19 cellular contexts compared by ENCODE assay signal in genomic region chr9:3828495-3828894, GRCh38.
DNase-seq lines count a peak whose midpoint lies in the region; ATAC-seq and TF ChIP-seq lines count a peak whose summit lies in the region.
"Had no signal": no experiment of that assay in that cellular context is flagged by ENCODE, and none has a peak within 500 bp of the region (broad histone marks: within the 10 kb centered on the region; RNA-seq: fewer than 3 reads in every experiment).

No MANE protein-coding gene starts in this region.

- CTCF ChIA-PET in activated naive CD4-positive, alpha-beta T cell treated with anti-CD3 and anti-CD28 coated beads, Interleukin-2, amount 10 ng/mL, durations not matched to agents 7 days and 5 days (lab: Charles Lee): no interaction called here

- H3K4me3 Mint-ChIP-seq in HFFc6: no peak overlapping the region
- H3K4me3 Mint-ChIP-seq in stimulated activated memory B cell treated with anti-CD40 and anti-IgM and Interleukin-4, amounts not matched to agents 10 μg/mL and 1 μg/mL and 100 μg/mL, for 72 hours: no peak overlapping the region
- H3K4me3 Mint-ChIP-seq in activated naive CD4-positive, alpha-beta T cell treated with anti-CD3 and anti-CD28 coated beads, Interleukin-2, amount 10 ng/mL, durations not matched to agents 7 days and 5 days: no peak overlapping the region
- H3K4me3 Mint-ChIP-seq: activated CD4-positive, alpha-beta memory T cell treated with anti-CD3 and anti-CD28 coated beads, Interleukin-2, amount 10 ng/mL, durations not matched to agents 7 days and 5 days had no signal

- peaks cover 23% of the 10 kb centered on the region for H3K4me1 Mint-ChIP-seq in HFFc6 (ENCODE audit: low read depth)
- no peaks in the 10 kb centered on the region for H3K4me1 Mint-ChIP-seq in stimulated activated memory B cell treated with anti-CD40 and anti-IgM and Interleukin-4, amounts not matched to agents 10 μg/mL and 1 μg/mL and 100 μg/mL, for 72 hours
- no peaks in the 10 kb centered on the region for H3K4me1 Mint-ChIP-seq in activated naive CD4-positive, alpha-beta T cell treated with anti-CD3 and anti-CD28 coated beads, Interleukin-2, amount 10 ng/mL, durations not matched to agents 7 days and 5 days

- no peaks in the 10 kb centered on the region for H3K27me3 ChIP-seq in foreskin keratinocyte
- H3K27me3 ChIP-seq: BLaER1, colonic mucosa, tibial nerve had no signal

- no peak overlapping the region for H3K4me3 ChIP-seq in astrocyte of the spinal cord (ENCODE audit: low read depth, low read length)
- H3K4me3 ChIP-seq: BLaER1, colonic mucosa, K562, tibial nerve had no signal

- no peaks in the 10 kb centered on the region; the same call in 1 of the 2 replicates for H3K27me3 Mint-ChIP-seq in HFFc6 (ENCODE audit: insufficient read depth)
- H3K27me3 Mint-ChIP-seq in stimulated activated memory B cell treated with anti-CD40 and anti-IgM and Interleukin-4, amounts not matched to agents 10 μg/mL and 1 μg/mL and 100 μg/mL, for 72 hours: peaks cover 10% of the 10 kb centered on the region
- no peaks in the 10 kb centered on the region for H3K27me3 Mint-ChIP-seq in activated naive CD4-positive, alpha-beta T cell treated with anti-CD3 and anti-CD28 coated beads, Interleukin-2, amount 10 ng/mL, durations not matched to agents 7 days and 5 days

- in situ Hi-C loops in astrocyte of the spinal cord (cut with HindIII; ENCODE audit: low sequenced_read_pairs): no loop called here

- peaks cover 38% of the 10 kb centered on the region for H3K4me1 ChIP-seq in foreskin keratinocyte
- H3K4me1 ChIP-seq: colonic mucosa, tibial nerve had no signal

- H3K36me3 Mint-ChIP-seq in HFFc6 (ENCODE audit: low read depth): peaks cover 13% of the 10 kb centered on the region
- H3K36me3 Mint-ChIP-seq in stimulated activated memory B cell treated with anti-CD40 and anti-IgM and Interleukin-4, amounts not matched to agents 10 μg/mL and 1 μg/mL and 100 μg/mL, for 72 hours: no peaks in the 10 kb centered on the region
- no peaks in the 10 kb centered on the region for H3K36me3 Mint-ChIP-seq in activated naive CD4-positive, alpha-beta T cell treated with anti-CD3 and anti-CD28 coated beads, Interleukin-2, amount 10 ng/mL, durations not matched to agents 7 days and 5 days

- TF ChIP-seq CTCF in HFFc6 (IDR thresholded peaks at IDR 0.05): no peak
- no peak for TF ChIP-seq CTCF in astrocyte of the spinal cord (IDR thresholded peaks at IDR 0.05; ENCODE audit: low read depth, low read length)
- no peak for TF ChIP-seq CTCF in foreskin keratinocyte (conservative IDR thresholded peaks at IDR 0.05)

- H3K9me3 Mint-ChIP-seq in HFFc6: no peaks in the 10 kb centered on the region
- no peaks in the 10 kb centered on the region for H3K9me3 Mint-ChIP-seq in stimulated activated memory B cell treated with anti-CD40 and anti-IgM and Interleukin-4, amounts not matched to agents 10 μg/mL and 1 μg/mL and 100 μg/mL, for 72 hours
- no peaks in the 10 kb centered on the region for H3K9me3 Mint-ChIP-seq in activated naive CD4-positive, alpha-beta T cell treated with anti-CD3 and anti-CD28 coated beads, Interleukin-2, amount 10 ng/mL, durations not matched to agents 7 days and 5 days
- H3K9me3 Mint-ChIP-seq: activated CD4-positive, alpha-beta memory T cell treated with anti-CD3 and anti-CD28 coated beads, Interleukin-2, amount 10 ng/mL, durations not matched to agents 7 days and 5 days had no signal

- H3K27ac ChIP-seq in foreskin keratinocyte (no peak overlapping the region), caudate nucleus (ENCODE audit: low read depth, low read length) (no peak overlapping the region)
- H3K27ac ChIP-seq: BLaER1, colonic mucosa, tibial nerve had no signal

- DNase-seq in HFFc6 (peak; percentile 49), astrocyte of the spinal cord (ENCODE audit: low read depth, low spot score) (peak; percentile 46), foreskin keratinocyte (peak; percentile 40 to 71), caudate nucleus (lab: John Stamatoyannopoulos, UW) (no peak)
- DNase-seq in activated naive CD4-positive, alpha-beta T cell treated with anti-CD3 and anti-CD28 coated beads, Interleukin-2, amount 10 ng/mL, durations not matched to agents 7 days and 5 days: no peak
- DNase-seq: activated CD4-positive, alpha-beta memory T cell treated with anti-CD3 and anti-CD28 coated beads, Interleukin-2, amount 10 ng/mL, durations not matched to agents 7 days and 5 days; activated T-cell treated with anti-CD3 and anti-CD28 coated beads, Interleukin-2, amount 50 U/mL, for 48 hours; colonic mucosa; hippocampal formation; left cardiac atrium; NCI-H1105; small intestine; T-helper 1 cell had no signal

- no peak overlapping the region for H3K27ac Mint-ChIP-seq in HFFc6
- no peak overlapping the region for H3K27ac Mint-ChIP-seq in stimulated activated memory B cell treated with anti-CD40 and anti-IgM and Interleukin-4, amounts not matched to agents 10 μg/mL and 1 μg/mL and 100 μg/mL, for 72 hours
- no peak overlapping the region for H3K27ac Mint-ChIP-seq in activated naive CD4-positive, alpha-beta T cell treated with anti-CD3 and anti-CD28 coated beads, Interleukin-2, amount 10 ng/mL, durations not matched to agents 7 days and 5 days
- H3K27ac Mint-ChIP-seq: activated CD4-positive, alpha-beta memory T cell treated with anti-CD3 and anti-CD28 coated beads, Interleukin-2, amount 10 ng/mL, durations not matched to agents 7 days and 5 days had no signal

- ATAC-seq in foreskin keratinocyte (peak; percentile 21), HG03196 (IDR thresholded peaks at IDR 0.05; ENCODE audit: unreplicated experiment) (no peak), HG03135 (IDR thresholded peaks at IDR 0.05; ENCODE audit: unreplicated experiment) (no peak)
- peak; percentile 5 for ATAC-seq in stimulated activated memory B cell treated with anti-CD40 and anti-IgM and Interleukin-4, amounts not matched to agents 10 μg/mL and 1 μg/mL and 100 μg/mL, for 72 hours
- ATAC-seq: K562, left cardiac atrium had no signal

Comparison
In these comparisons a context has a peak if more than half of its experiments do, and no peak if none do; other contexts are left out.
1. DNase-seq: peak in HFFc6 (single experiment), astrocyte of the spinal cord (single experiment) and foreskin keratinocyte (2 of 2); none in caudate nucleus (0 of 61) and activated naive CD4-positive, alpha-beta T cell treated with anti-CD3 and anti-CD28 coated beads, Interleukin-2, amount 10 ng/mL, durations not matched to agents 7 days and 5 days (single experiment).
2. ATAC-seq: peak in foreskin keratinocyte (single experiment) and stimulated activated memory B cell treated with anti-CD40 and anti-IgM and Interleukin-4, amounts not matched to agents 10 μg/mL and 1 μg/mL and 100 μg/mL, for 72 hours (single experiment); none in HG03196 (single experiment) and HG03135 (single experiment).